Comparison of ENCODE assay signal across 20 cellular contexts in genomic region chr7:80037689-80038088, GRCh38.
DNase-seq lines count a peak whose midpoint lies in the region; FAIRE-seq and TF ChIP-seq lines count a peak whose summit lies in the region.
"Had no signal": no experiment of that assay in that cellular context is flagged by ENCODE, and none has a peak within 500 bp of the region (broad histone marks: within the 10 kb centered on the region; RNA-seq: fewer than 3 reads in every experiment).

No MANE protein-coding gene starts in this region.

- H3K27ac ChIP-seq in neural cell (ENCODE audit: low read length) (no peak overlapping the region), caudate nucleus (ENCODE audit: low read depth, low read length) (no peak overlapping the region)
- H3K27ac ChIP-seq: 22Rv1; A549; BLaER1 treated with 17β-estradiol and CSF1 and Interleukin-3, amounts not matched to agents 10 nM and 100 nM; C4-2B had no signal

- no peaks in the 10 kb centered on the region for H3K9me2 ChIP-seq in neural cell (ENCODE audit: insufficient read depth, low read length)

- peak; percentile 32 for DNase-seq in OCI-M1 (lab: John Stamatoyannopoulos, UW)
- no peak for DNase-seq in caudate nucleus (lab: John Stamatoyannopoulos, UW)
- no peak for DNase-seq in pons (ENCODE audit: low spot score)
- DNase-seq: AML-193; Caco-2; Calu3; CD4-positive, alpha-beta T cell; CD8-positive, alpha-beta T cell; DMS79 treated with DMSO at 0.1 percent for 48 hours; GF-D8 had no signal

- no peak overlapping the region for H3K9ac ChIP-seq in neural cell (ENCODE audit: low read length)
- H3K9ac ChIP-seq: BLaER1 treated with 17β-estradiol and CSF1 and Interleukin-3, amounts not matched to agents 10 nM and 100 nM had no signal

- no peaks in the 10 kb centered on the region for H3K9me3 ChIP-seq in neural cell (ENCODE audit: low read length)
- H3K9me3 ChIP-seq: A549; BLaER1 treated with 17β-estradiol and CSF1 and Interleukin-3, amounts not matched to agents 10 nM and 100 nM; Caco-2 had no signal

- H3K4me3 ChIP-seq in neural cell (ENCODE audit: low read length): no peak overlapping the region
- H3K4me3 ChIP-seq: A549; BLaER1 treated with 17β-estradiol and CSF1 and Interleukin-3, amounts not matched to agents 10 nM and 100 nM had no signal

- H3K4me2 ChIP-seq in neural cell (ENCODE audit: low read length): no peak overlapping the region
- H3K4me2 ChIP-seq: A549; BLaER1 treated with 17β-estradiol and CSF1 and Interleukin-3, amounts not matched to agents 10 nM and 100 nM had no signal

- no peaks in the 10 kb centered on the region for H3F3A ChIP-seq in neural cell (ENCODE audit: insufficient read depth, low read length, poor library complexity, severe bottlenecking)

- H3K27me3 ChIP-seq in neural cell (ENCODE audit: insufficient read depth, low read depth, low read length): no peaks in the 10 kb centered on the region
- H3K27me3 ChIP-seq: BLaER1 treated with 17β-estradiol and CSF1 and Interleukin-3, amounts not matched to agents 10 nM and 100 nM had no signal

- no peaks in the 10 kb centered on the region for H4K20me1 ChIP-seq in neural cell (ENCODE audit: insufficient read depth)
- H4K20me1 ChIP-seq: BLaER1 treated with 17β-estradiol and CSF1 and Interleukin-3, amounts not matched to agents 10 nM and 100 nM had no signal

- peak; percentile 85 for TF ChIP-seq EP300 in neural cell (conservative IDR thresholded peaks at IDR 0.05; ENCODE audit: poor library complexity, severe bottlenecking)

- TF ChIP-seq CTCF in neural cell (IDR thresholded peaks at IDR 0.05; ENCODE audit: poor library complexity, severe bottlenecking): no peak

- no peak for TF ChIP-seq RAD21 in neural cell (conservative IDR thresholded peaks at IDR 0.05)

- no peak overlapping the region for H2AFZ ChIP-seq in neural cell (ENCODE audit: low read depth, low read length)

- H3K79me2 ChIP-seq in neural cell (replicated peaks; ENCODE audit: insufficient read depth, low read length): no peaks in the 10 kb centered on the region

- H3K36me3 ChIP-seq in neural cell (ENCODE audit: insufficient read depth, low read length): no peaks in the 10 kb centered on the region
- H3K36me3 ChIP-seq: BLaER1 treated with 17β-estradiol and CSF1 and Interleukin-3, amounts not matched to agents 10 nM and 100 nM had no signal

- FAIRE-seq in islet of Langerhans (lab: Jason Lieb, UNC): peak; percentile 65
- FAIRE-seq: A549, D721Med, G401.6, GM12891, GM19239 had no signal

TF ChIP-seq in neural cell, 6 proteins besides CTCF, POLR2A, EP300 and RAD21:
- TF ChIP-seq POLR2AphosphoS5 (IDR thresholded peaks at IDR 0.05) (peak; percentile 81), MXI1 (conservative IDR thresholded peaks at IDR 0.05; ENCODE audit: poor library complexity, severe bottlenecking) (no peak), EZH2 (IDR thresholded peaks at IDR 0.05; ENCODE audit: borderline replicate concordance, insufficient read depth, low read length, poor library complexity, severe bottlenecking) (no peak), REST (IDR thresholded peaks at IDR 0.05; ENCODE audit: borderline replicate concordance) (no peak)
